ENCODE assay signal across 2 cellular contexts in the genomic region with DNA sequence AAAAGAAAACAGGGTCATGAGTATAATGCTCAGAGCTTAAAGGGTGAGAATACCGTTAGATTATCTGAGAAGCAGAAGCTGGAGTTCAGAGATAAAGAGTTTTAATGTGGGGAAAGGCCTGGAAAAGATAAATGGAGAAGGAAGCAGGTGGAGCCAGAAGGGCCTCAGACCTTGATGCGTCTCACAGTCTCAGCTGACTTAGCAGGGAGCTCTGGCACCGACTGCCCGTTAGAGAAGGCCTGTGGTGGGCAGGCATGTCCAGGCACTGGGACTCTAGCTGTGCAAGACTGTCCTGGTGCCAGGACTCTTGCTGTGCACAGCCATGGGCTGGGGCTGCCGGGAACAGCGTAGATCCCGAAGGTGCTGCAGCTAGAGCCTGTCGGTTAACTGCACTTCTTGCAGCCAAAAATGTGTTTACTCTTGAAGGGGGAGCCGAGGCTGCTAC.
TF ChIP-seq lines count a peak whose summit lies in the region.

No MANE protein-coding gene starts in this region.

TF ChIP-seq in liver, 16 proteins besides CTCF, POLR2A, EP300 and RAD21:
- TF ChIP-seq, protein P1, sequence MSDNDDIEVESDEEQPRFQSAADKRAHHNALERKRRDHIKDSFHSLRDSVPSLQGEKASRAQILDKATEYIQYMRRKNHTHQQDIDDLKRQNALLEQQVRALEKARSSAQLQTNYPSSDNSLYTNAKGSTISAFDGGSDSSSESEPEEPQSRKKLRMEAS (IDR thresholded peaks at IDR 0.05), result no peak
- TF ChIP-seq EGR1 (IDR thresholded peaks at IDR 0.05; ENCODE audit: low read depth in 2 of 2) (no peak), FOXA2 (IDR thresholded peaks at IDR 0.05) (peak; percentile 15)

TF ChIP-seq in HepG2, 621 proteins besides CTCF, POLR2A, EP300 and RAD21:
- no peak for TF ChIP-seq ZNF761 (CRISPR knock-in tag; conservative IDR thresholded peaks at IDR 0.05)
- TF ChIP-seq ELF4 (CRISPR knock-in tag; IDR thresholded peaks at IDR 0.05; ENCODE audit: borderline replicate concordance), result no peak
- TF ChIP-seq, protein P2, sequence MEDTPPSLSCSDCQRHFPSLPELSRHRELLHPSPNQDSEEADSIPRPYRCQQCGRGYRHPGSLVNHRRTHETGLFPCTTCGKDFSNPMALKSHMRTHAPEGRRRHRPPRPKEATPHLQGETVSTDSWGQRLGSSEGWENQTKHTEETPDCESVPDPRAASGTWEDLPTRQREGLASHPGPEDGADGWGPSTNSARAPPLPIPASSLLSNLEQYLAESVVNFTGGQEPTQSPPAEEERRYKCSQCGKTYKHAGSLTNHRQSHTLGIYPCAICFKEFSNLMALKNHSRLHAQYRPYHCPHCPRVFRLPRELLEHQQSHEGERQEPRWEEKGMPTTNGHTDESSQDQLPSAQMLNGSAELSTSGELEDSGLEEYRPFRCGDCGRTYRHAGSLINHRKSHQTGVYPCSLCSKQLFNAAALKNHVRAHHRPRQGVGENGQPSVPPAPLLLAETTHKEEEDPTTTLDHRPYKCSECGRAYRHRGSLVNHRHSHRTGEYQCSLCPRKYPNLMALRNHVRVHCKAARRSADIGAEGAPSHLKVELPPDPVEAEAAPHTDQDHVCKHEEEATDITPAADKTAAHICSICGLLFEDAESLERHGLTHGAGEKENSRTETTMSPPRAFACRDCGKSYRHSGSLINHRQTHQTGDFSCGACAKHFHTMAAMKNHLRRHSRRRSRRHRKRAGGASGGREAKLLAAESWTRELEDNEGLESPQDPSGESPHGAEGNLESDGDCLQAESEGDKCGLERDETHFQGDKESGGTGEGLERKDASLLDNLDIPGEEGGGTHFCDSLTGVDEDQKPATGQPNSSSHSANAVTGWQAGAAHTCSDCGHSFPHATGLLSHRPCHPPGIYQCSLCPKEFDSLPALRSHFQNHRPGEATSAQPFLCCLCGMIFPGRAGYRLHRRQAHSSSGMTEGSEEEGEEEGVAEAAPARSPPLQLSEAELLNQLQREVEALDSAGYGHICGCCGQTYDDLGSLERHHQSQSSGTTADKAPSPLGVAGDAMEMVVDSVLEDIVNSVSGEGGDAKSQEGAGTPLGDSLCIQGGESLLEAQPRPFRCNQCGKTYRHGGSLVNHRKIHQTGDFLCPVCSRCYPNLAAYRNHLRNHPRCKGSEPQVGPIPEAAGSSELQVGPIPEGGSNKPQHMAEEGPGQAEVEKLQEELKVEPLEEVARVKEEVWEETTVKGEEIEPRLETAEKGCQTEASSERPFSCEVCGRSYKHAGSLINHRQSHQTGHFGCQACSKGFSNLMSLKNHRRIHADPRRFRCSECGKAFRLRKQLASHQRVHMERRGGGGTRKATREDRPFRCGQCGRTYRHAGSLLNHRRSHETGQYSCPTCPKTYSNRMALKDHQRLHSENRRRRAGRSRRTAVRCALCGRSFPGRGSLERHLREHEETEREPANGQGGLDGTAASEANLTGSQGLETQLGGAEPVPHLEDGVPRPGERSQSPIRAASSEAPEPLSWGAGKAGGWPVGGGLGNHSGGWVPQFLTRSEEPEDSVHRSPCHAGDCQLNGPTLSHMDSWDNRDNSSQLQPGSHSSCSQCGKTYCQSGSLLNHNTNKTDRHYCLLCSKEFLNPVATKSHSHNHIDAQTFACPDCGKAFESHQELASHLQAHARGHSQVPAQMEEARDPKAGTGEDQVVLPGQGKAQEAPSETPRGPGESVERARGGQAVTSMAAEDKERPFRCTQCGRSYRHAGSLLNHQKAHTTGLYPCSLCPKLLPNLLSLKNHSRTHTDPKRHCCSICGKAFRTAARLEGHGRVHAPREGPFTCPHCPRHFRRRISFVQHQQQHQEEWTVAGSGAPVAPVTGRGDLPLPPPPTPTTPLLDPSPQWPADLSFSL (CRISPR knock-in tag; IDR thresholded peaks at IDR 0.05), result no peak
- TF ChIP-seq KDM5B (CRISPR knock-in tag; IDR thresholded peaks at IDR 0.05; ENCODE audit: borderline replicate concordance), result no peak
- TF ChIP-seq RBAK (CRISPR knock-in tag; IDR thresholded peaks at IDR 0.05), result no peak
- TF ChIP-seq RAD51 (IDR thresholded peaks at IDR 0.05; ENCODE audit: borderline replicate concordance), result no peak
- TF ChIP-seq, protein P3, sequence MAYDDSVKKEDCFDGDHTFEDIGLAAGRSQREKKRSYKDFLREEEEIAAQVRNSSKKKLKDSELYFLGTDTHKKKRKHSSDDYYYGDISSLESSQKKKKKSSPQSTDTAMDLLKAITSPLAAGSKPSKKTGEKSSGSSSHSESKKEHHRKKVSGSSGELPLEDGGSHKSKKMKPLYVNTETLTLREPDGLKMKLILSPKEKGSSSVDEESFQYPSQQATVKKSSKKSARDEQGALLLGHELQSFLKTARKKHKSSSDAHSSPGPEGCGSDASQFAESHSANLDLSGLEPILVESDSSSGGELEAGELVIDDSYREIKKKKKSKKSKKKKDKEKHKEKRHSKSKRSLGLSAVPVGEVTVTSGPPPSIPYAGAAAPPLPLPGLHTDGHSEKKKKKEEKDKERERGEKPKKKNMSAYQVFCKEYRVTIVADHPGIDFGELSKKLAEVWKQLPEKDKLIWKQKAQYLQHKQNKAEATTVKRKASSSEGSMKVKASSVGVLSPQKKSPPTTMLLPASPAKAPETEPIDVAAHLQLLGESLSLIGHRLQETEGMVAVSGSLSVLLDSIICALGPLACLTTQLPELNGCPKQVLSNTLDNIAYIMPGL (CRISPR knock-in tag; IDR thresholded peaks at IDR 0.05; ENCODE audit: borderline replicate concordance in 1 of 2, low read depth in 1 of 2), result no peak
- no peak for TF ChIP-seq ZNF878 (CRISPR knock-in tag; IDR thresholded peaks at IDR 0.05)
- TF ChIP-seq KDM6A (CRISPR knock-in tag; IDR thresholded peaks at IDR 0.05; ENCODE audit: low read depth), result no peak
- TF ChIP-seq ZBTB21 (CRISPR knock-in tag; IDR thresholded peaks at IDR 0.05), result no peak
- TF ChIP-seq ZNF773 (CRISPR knock-in tag; IDR thresholded peaks at IDR 0.05; ENCODE audit: borderline replicate concordance), result no peak
- TF ChIP-seq, protein P4, sequence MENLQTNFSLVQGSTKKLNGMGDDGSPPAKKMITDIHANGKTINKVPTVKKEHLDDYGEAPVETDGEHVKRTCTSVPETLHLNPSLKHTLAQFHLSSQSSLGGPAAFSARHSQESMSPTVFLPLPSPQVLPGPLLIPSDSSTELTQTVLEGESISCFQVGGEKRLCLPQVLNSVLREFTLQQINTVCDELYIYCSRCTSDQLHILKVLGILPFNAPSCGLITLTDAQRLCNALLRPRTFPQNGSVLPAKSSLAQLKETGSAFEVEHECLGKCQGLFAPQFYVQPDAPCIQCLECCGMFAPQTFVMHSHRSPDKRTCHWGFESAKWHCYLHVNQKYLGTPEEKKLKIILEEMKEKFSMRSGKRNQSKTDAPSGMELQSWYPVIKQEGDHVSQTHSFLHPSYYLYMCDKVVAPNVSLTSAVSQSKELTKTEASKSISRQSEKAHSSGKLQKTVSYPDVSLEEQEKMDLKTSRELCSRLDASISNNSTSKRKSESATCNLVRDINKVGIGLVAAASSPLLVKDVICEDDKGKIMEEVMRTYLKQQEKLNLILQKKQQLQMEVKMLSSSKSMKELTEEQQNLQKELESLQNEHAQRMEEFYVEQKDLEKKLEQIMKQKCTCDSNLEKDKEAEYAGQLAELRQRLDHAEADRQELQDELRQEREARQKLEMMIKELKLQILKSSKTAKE (CRISPR knock-in tag; IDR thresholded peaks at IDR 0.05; ENCODE audit: borderline replicate concordance), result no peak
- TF ChIP-seq TCF7 (IDR thresholded peaks at IDR 0.05; ENCODE audit: low read depth), result no peak
- no peak for TF ChIP-seq KLF9 (CRISPR knock-in tag; IDR thresholded peaks at IDR 0.05; ENCODE audit: low read depth)
